12 cellular contexts compared by ENCODE assay signal in the genomic region with DNA sequence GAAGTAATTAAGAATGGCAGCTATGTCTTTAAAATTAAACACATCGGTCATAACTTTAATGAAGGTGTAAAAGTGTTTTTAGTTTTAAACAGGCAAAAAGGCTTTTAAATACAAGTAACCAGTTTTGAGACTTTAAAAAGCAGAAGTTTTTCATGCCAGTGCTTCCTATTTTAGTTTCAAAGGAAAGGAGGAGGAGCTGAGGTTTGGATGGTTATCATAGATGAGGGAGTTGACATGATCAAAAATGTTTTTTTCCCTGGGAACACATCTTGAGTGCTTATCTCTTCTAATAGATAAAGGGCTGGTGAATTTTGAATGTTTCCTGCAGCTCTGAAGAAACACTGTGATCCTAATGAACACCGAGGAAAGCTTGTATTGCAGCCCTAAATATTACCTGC. TPM values are rescaled to one million over a fixed set of nuclear protein-coding genes. Genes with fewer than 3 reads are reported as not detected.
DNase-seq lines count a peak whose midpoint lies in the region; ATAC-seq, FAIRE-seq and TF ChIP-seq lines count a peak whose summit lies in the region.
"Had no signal": no experiment of that assay in that cellular context is flagged by ENCODE, and none has a peak within 500 bp of the region (broad histone marks: within the 10 kb centered on the region; RNA-seq: fewer than 3 reads in every experiment).

No MANE protein-coding gene starts in this region.

- TF ChIP-seq CTCF in OCI-LY3 (IDR thresholded peaks at IDR 0.05; ENCODE audit: low read depth, low read length) = no peak
- no peak for TF ChIP-seq CTCF in esophagus muscularis mucosa (IDR thresholded peaks at IDR 0.05)
- no peak for TF ChIP-seq CTCF in GM10248 (IDR thresholded peaks at IDR 0.05; ENCODE audit: control extremely low read depth, extremely low read depth, low read depth, missing control alignments)

- peak overlapping the region in 1 of 2 donors; percentile 56 for H3K4me3 Mint-ChIP-seq in stimulated activated naive B cell treated with anti-CD40 and anti-IgM and Interleukin-4, amounts not matched to agents 10 μg/mL and 1 μg/mL and 100 μg/mL, for 72 hours
- H3K4me3 Mint-ChIP-seq: activated CD4-positive, alpha-beta T cell treated with anti-CD3 and anti-CD28 coated beads for 36 hours; activated T-cell treated with anti-CD3 and anti-CD28 coated beads, Interleukin-2, amount 50 U/mL, for 72 hours had no signal

- 53% methylated on average over 2 of the region's 2 CpGs for WGBS in esophagus muscularis mucosa

- CTCF ChIA-PET in GM10248 (lab: Yijun Ruan, JAX) = interaction anchor here (0.7 to 5.5 kb wide), 10 partner anchors 11 to 59 kb away, joined by 3 to 35 read pairs (median 6); no protein-coding TSS in a partner anchor

- no peak for TF ChIP-seq POLR2A in GM12891 (IDR thresholded peaks at IDR 0.05; ENCODE audit: low read depth, low read length)
- TF ChIP-seq POLR2A in esophagus muscularis mucosa (IDR thresholded peaks at IDR 0.05; ENCODE audit: low read depth) = no peak
- TF ChIP-seq POLR2A in H54 (IDR thresholded peaks at IDR 0.05; ENCODE audit: low read depth, low read length) = no peak

- H3K36me3 Mint-ChIP-seq in stimulated activated naive B cell treated with anti-CD40 and anti-IgM and Interleukin-4, amounts not matched to agents 10 μg/mL and 1 μg/mL and 100 μg/mL, for 72 hours = peaks cover 3 to 11% of the 10 kb centered on the region in 2 donors

- no peak overlapping the region for H2AFZ ChIP-seq in OCI-LY3 (ENCODE audit: low read depth, low read length)

- H3K4me2 ChIP-seq in OCI-LY3 (ENCODE audit: low read length) = peak overlapping the region; percentile 84

- peaks cover 53 to 85% of the 10 kb centered on the region in 2 donors for H3K4me1 Mint-ChIP-seq in stimulated activated naive B cell treated with anti-CD40 and anti-IgM and Interleukin-4, amounts not matched to agents 10 μg/mL and 1 μg/mL and 100 μg/mL, for 72 hours

- H3K9me3 ChIP-seq in OCI-LY3 (ENCODE audit: insufficient read depth, low read length) = no peaks in the 10 kb centered on the region
- no peaks in the 10 kb centered on the region for H3K9me3 ChIP-seq in esophagus muscularis mucosa
- no peaks in the 10 kb centered on the region for H3K9me3 ChIP-seq in MG63

- POLR2A ChIA-PET in GM10248 (lab: Yijun Ruan, JAX) = interaction anchor here (0.6 kb wide), 1 partner anchor 10 kb away, joined by 3 read pairs; no protein-coding TSS in a partner anchor

- H3K27ac ChIP-seq in OCI-LY3 (ENCODE audit: low read length) (peak overlapping the region; percentile 50), esophagus muscularis mucosa (replicated peaks in 1 of 4) (peak overlapping the region; percentile 67 to 82 (median 75))

- H3K9me3 Mint-ChIP-seq in stimulated activated naive B cell treated with anti-CD40 and anti-IgM and Interleukin-4, amounts not matched to agents 10 μg/mL and 1 μg/mL and 100 μg/mL, for 72 hours = no peaks in the 10 kb centered on the region
- H3K9me3 Mint-ChIP-seq: activated T-cell treated with anti-CD3 and anti-CD28 coated beads, Interleukin-2, amount 50 U/mL, for 72 hours had no signal

- H3K27me3 ChIP-seq in OCI-LY3 (ENCODE audit: low read depth, low read length) (no peaks in the 10 kb centered on the region), esophagus muscularis mucosa (no peaks in the 10 kb centered on the region), MG63 (no peaks in the 10 kb centered on the region)

- H3K79me2 ChIP-seq in OCI-LY3 (ENCODE audit: low read length) = peaks cover 100% of the 10 kb centered on the region

- H3K27ac Mint-ChIP-seq in stimulated activated naive B cell treated with anti-CD40 and anti-IgM and Interleukin-4, amounts not matched to agents 10 μg/mL and 1 μg/mL and 100 μg/mL, for 72 hours = peak overlapping the region; percentile 62
- H3K27ac Mint-ChIP-seq: activated CD4-positive, alpha-beta T cell treated with anti-CD3 and anti-CD28 coated beads for 36 hours; activated T-cell treated with anti-CD3 and anti-CD28 coated beads, Interleukin-2, amount 50 U/mL, for 72 hours had no signal

- no peaks in the 10 kb centered on the region for H3K27me3 Mint-ChIP-seq in stimulated activated naive B cell treated with anti-CD40 and anti-IgM and Interleukin-4, amounts not matched to agents 10 μg/mL and 1 μg/mL and 100 μg/mL, for 72 hours
- H3K27me3 Mint-ChIP-seq: activated CD4-positive, alpha-beta T cell treated with anti-CD3 and anti-CD28 coated beads for 36 hours had no signal

- H3K4me3 ChIP-seq in OCI-LY3 (ENCODE audit: low read length) = peak overlapping the region; percentile 58
- H3K4me3 ChIP-seq in esophagus muscularis mucosa = peak overlapping the region in 1 of 4 donors; percentile 1
- no peak overlapping the region for H3K4me3 ChIP-seq in MG63

- intact Hi-C loops in esophagus muscularis mucosa (cut with DNase I) = no loop called here

- H3K4me1 ChIP-seq in OCI-LY3 (ENCODE audit: low read length) (peaks cover 80% of the 10 kb centered on the region), esophagus muscularis mucosa (peaks cover 65 to 98% (median 91%) of the 10 kb centered on the region in 4 donors)

- H3K9ac ChIP-seq in OCI-LY3 (ENCODE audit: low read length) = peak overlapping the region; percentile 41

- TF ChIP-seq EP300 in esophagus muscularis mucosa (IDR thresholded peaks at IDR 0.05) = no peak

- no peaks in the 10 kb centered on the region for H3K36me3 ChIP-seq in OCI-LY3 (replicated peaks; ENCODE audit: low read depth, low read length)
- no peaks in the 10 kb centered on the region for H3K36me3 ChIP-seq in esophagus muscularis mucosa
- H3K36me3 ChIP-seq in MG63 = no peaks in the 10 kb centered on the region

- DNase-seq in GM12891 (ENCODE audit: insufficient read length, low spot score) (no peak), esophagus muscularis mucosa (ENCODE audit: extremely low spot score) (no peak), H54 (ENCODE audit: insufficient read length, low spot score) (no peak), HUDEP-2 (lab: John Stamatoyannopoulos, UW; ENCODE audit: unreplicated experiment in 76 of 76) (no peak), MG63 (no peak), GM10248 (ENCODE audit: extremely low spot score) (no peak)
- no peak for DNase-seq in stimulated activated naive B cell treated with anti-CD40 and anti-IgM and Interleukin-4, amounts not matched to agents 10 μg/mL and 1 μg/mL and 100 μg/mL, for 72 hours
- DNase-seq: activated CD4-positive, alpha-beta T cell treated with anti-CD3 and anti-CD28 coated beads for 36 hours; activated T-cell treated with anti-CD3 and anti-CD28 coated beads, Interleukin-2, amount 50 U/mL, for 72 hours; COR-L47; small intestine had no signal

- FAIRE-seq in GM12891 (lab: Jason Lieb, UNC) (peak; percentile 5), H54 (lab: Jason Lieb, UNC) (no peak)
- FAIRE-seq: small intestine had no signal

- ATAC-seq in stimulated activated naive B cell treated with anti-CD40 and anti-IgM and Interleukin-4, amounts not matched to agents 10 μg/mL and 1 μg/mL and 100 μg/mL, for 72 hours (replicated peaks) = no peak
- ATAC-seq: activated CD4-positive, alpha-beta T cell treated with anti-CD3 and anti-CD28 coated beads for 36 hours; activated T-cell treated with anti-CD3 and anti-CD28 coated beads, Interleukin-2, amount 50 U/mL, for 72 hours had no signal

- H4K20me1 ChIP-seq in OCI-LY3 (ENCODE audit: insufficient read depth, low read length) = peaks cover 51% of the 10 kb centered on the region

TF ChIP-seq in GM12891, 5 proteins besides CTCF, POLR2A, EP300 and RAD21:
- TF ChIP-seq POLR2AphosphoS5 (IDR thresholded peaks at IDR 0.05; ENCODE audit: low read depth, low read length) (no peak), SPI1 (IDR thresholded peaks at IDR 0.05; ENCODE audit: low read depth, low read length) (no peak), TAF1 (IDR thresholded peaks at IDR 0.05; ENCODE audit: low read depth, low read length) (no peak), POU2F2 (IDR thresholded peaks at IDR 0.05; ENCODE audit: low read depth, low read length) (no peak), PAX5 (IDR thresholded peaks at IDR 0.05; ENCODE audit: insufficient read depth, low read length, severe bottlenecking) (no peak)

RNA-seq across cellular contexts. Expression of gene LRCH1, which starts 42.9 kb away (rescaled TPM):
- polyA plus RNA-seq in GM12891 (2012; ENCODE audit: low read depth, missing spikeins) = 19.9 TPM
- 10 to 100 TPM; 42.7 to 66.0 (median 53.1) TPM for total RNA-seq in esophagus muscularis mucosa
- 3.6 and 4.6 TPM in 2 replicates for total RNA-seq in MG63 (2014; rRNA removed; shearing (Covaris generic); ENCODE audit: low replicate concordance)
